31 cellular contexts compared by ENCODE assay signal in genomic region chr2:223737207-223737606, GRCh38.
"Had no signal": no experiment of that assay in that cellular context is flagged by ENCODE, and none has a peak within 500 bp of the region (broad histone marks: within the 10 kb centered on the region; RNA-seq: fewer than 3 reads in every experiment).

No MANE protein-coding gene starts in this region.

- H3K4me1 ChIP-seq: ascending aorta, SJSA1 had no signal

- H3K9ac ChIP-seq: KMS-11, SK-N-SH had no signal

- DNase-seq: activated CD4-positive, alpha-beta T cell treated with anti-CD3 and anti-CD28 coated beads, Interleukin-2, amount 10 ng/mL, durations not matched to agents 24 days and 14 days; activated CD4-positive, alpha-beta T cell treated with anti-CD3 and anti-CD28 coated beads, Interleukin-2, amount 50 U/mL, for 4 hours; activated CD8-positive, alpha-beta T cell treated with anti-CD3 and anti-CD28 coated beads for 36 hours; activated gamma-delta T cell; activated naive CD4-positive, alpha-beta T cell treated with Interleukin-2 at 50 U/mL for 16 hours; activated naive CD8-positive, alpha-beta T cell treated with anti-CD3 and anti-CD28 coated beads, Interleukin-2, amount 10 ng/mL, durations not matched to agents 7 days and 5 days; activated T-cell treated with anti-CD3 and anti-CD28 coated beads, Interleukin-2, amount 50 U/mL, for 24 hours; amygdala; MM.1S; MV-4-11; NCI-H1092; NCI-H1436 treated with DMSO at 0.1 percent for 48 hours; NCI-H1694 treated with DMSO at 0.1 percent for 48 hours; NCI-H2029; NCI-H2171 treated with DMSO at 0.1 percent for 48 hours; NCI-H2227 treated with DMSO at 0.1 percent for 48 hours; NCI-H510A treated with DMSO at 0.1 percent for 48 hours; NCI-H526 treated with DMSO at 0.1 percent for 48 hours; NCI-H774; SHP77 treated with DMSO at 0.1 percent for 48 hours; SK-N-SH had no signal

- H3K27me3 ChIP-seq: ascending aorta, cardiac muscle cell, SJSA1 had no signal

- ATAC-seq: activated CD8-positive, alpha-beta T cell treated with anti-CD3 and anti-CD28 coated beads for 36 hours; Panc1 had no signal

- H3K4me1 Mint-ChIP-seq: activated CD4-positive, alpha-beta T cell treated with anti-CD3 and anti-CD28 coated beads, Interleukin-2, amount 10 ng/mL, durations not matched to agents 24 days and 14 days; activated naive CD4-positive, alpha-beta T cell treated with anti-CD3 and anti-CD28 coated beads, Interleukin-2, amount 50 U/mL, for 24 hours; activated naive CD8-positive, alpha-beta T cell treated with anti-CD3 and anti-CD28 coated beads, Interleukin-2, amount 10 ng/mL, durations not matched to agents 7 days and 5 days had no signal

- H3K27ac ChIP-seq: cardiac muscle cell, KMS-11, SJSA1 had no signal

- H3K4me2 ChIP-seq: KMS-11, SK-N-SH had no signal

- H3K27me3 Mint-ChIP-seq: activated naive CD4-positive, alpha-beta T cell treated with anti-CD3 and anti-CD28 coated beads, Interleukin-2, amount 50 U/mL, for 24 hours; central memory CD8-positive, alpha-beta T cell had no signal

- H3K36me3 Mint-ChIP-seq: activated naive CD4-positive, alpha-beta T cell treated with anti-CD3 and anti-CD28 coated beads, Interleukin-2, amount 50 U/mL, for 24 hours; activated naive CD8-positive, alpha-beta T cell treated with anti-CD3 and anti-CD28 coated beads, Interleukin-2, amount 10 ng/mL, durations not matched to agents 7 days and 5 days had no signal

- H3K4me3 Mint-ChIP-seq: activated CD4-positive, alpha-beta T cell treated with anti-CD3 and anti-CD28 coated beads, Interleukin-2, amount 10 ng/mL, durations not matched to agents 24 days and 14 days; activated CD8-positive, alpha-beta T cell treated with anti-CD3 and anti-CD28 coated beads for 36 hours; activated naive CD4-positive, alpha-beta T cell treated with anti-CD3 and anti-CD28 coated beads, Interleukin-2, amount 50 U/mL, for 24 hours; activated naive CD8-positive, alpha-beta T cell treated with anti-CD3 and anti-CD28 coated beads, Interleukin-2, amount 10 ng/mL, durations not matched to agents 7 days and 5 days; activated T-cell treated with anti-CD3 and anti-CD28 coated beads, Interleukin-2, amount 50 U/mL, for 24 hours; central memory CD8-positive, alpha-beta T cell; T-helper 1 cell treated with Interleukin-12 subunit alpha and Interleukin-12 subunit beta and Interleukin-4 antibody, amounts not matched to agents 30 μg/mL and 1 μg/mL, for 36 hours; T-helper 2 cell treated with Interferon-gamma antibody and Interleukin-4, amounts not matched to agents 5 μg/mL and 100 μg/mL, for 36 hours had no signal

- H3K27ac Mint-ChIP-seq: activated CD4-positive, alpha-beta T cell treated with anti-CD3 and anti-CD28 coated beads, Interleukin-2, amount 10 ng/mL, durations not matched to agents 24 days and 14 days; activated CD8-positive, alpha-beta T cell treated with anti-CD3 and anti-CD28 coated beads for 36 hours; activated naive CD4-positive, alpha-beta T cell treated with anti-CD3 and anti-CD28 coated beads, Interleukin-2, amount 50 U/mL, for 24 hours; activated naive CD8-positive, alpha-beta T cell treated with anti-CD3 and anti-CD28 coated beads, Interleukin-2, amount 10 ng/mL, durations not matched to agents 7 days and 5 days; activated T-cell treated with anti-CD3 and anti-CD28 coated beads, Interleukin-2, amount 50 U/mL, for 24 hours; activated T-helper 2 cell treated with anti-CD3 and anti-CD28 coated beads, Interferon-gamma antibody, Interleukin-2, Interleukin-4, amounts not matched to agents 10 μg/mL and 5 μg/mL and 100 μg/mL, durations not matched to agents 14 hours and 24 hours and 36 hours; T-helper 1 cell treated with Interleukin-12 subunit alpha and Interleukin-12 subunit beta and Interleukin-4 antibody, amounts not matched to agents 30 μg/mL and 1 μg/mL, for 36 hours; T-helper 2 cell treated with Interferon-gamma antibody and Interleukin-4, amounts not matched to agents 5 μg/mL and 100 μg/mL, for 36 hours had no signal

- H3K9me3 ChIP-seq: ascending aorta, SJSA1, SK-N-SH had no signal

- H3K4me3 ChIP-seq: ascending aorta, cardiac muscle cell, SJSA1 had no signal

- H3K36me3 ChIP-seq: ascending aorta, cardiac muscle cell, SJSA1 had no signal

- H3K9me3 Mint-ChIP-seq: activated CD4-positive, alpha-beta T cell treated with anti-CD3 and anti-CD28 coated beads, Interleukin-2, amount 10 ng/mL, durations not matched to agents 24 days and 14 days; activated naive CD4-positive, alpha-beta T cell treated with anti-CD3 and anti-CD28 coated beads, Interleukin-2, amount 50 U/mL, for 24 hours; activated T-cell treated with anti-CD3 and anti-CD28 coated beads, Interleukin-2, amount 50 U/mL, for 24 hours; activated T-helper 2 cell treated with anti-CD3 and anti-CD28 coated beads, Interferon-gamma antibody, Interleukin-2, Interleukin-4, amounts not matched to agents 10 μg/mL and 5 μg/mL and 100 μg/mL, durations not matched to agents 14 hours and 24 hours and 36 hours; central memory CD8-positive, alpha-beta T cell; T-helper 1 cell treated with Interleukin-12 subunit alpha and Interleukin-12 subunit beta and Interleukin-4 antibody, amounts not matched to agents 30 μg/mL and 1 μg/mL, for 36 hours; T-helper 2 cell treated with Interferon-gamma antibody and Interleukin-4, amounts not matched to agents 5 μg/mL and 100 μg/mL, for 36 hours had no signal
